ENCODE assay signal across 18 cellular contexts in genomic region chr3:124934577-124934976, GRCh38. TPM values are rescaled to one million over a fixed set of nuclear protein-coding genes. Genes with fewer than 3 reads are reported as not detected.
DNase-seq lines count a peak whose midpoint lies in the region; ATAC-seq, FAIRE-seq and TF ChIP-seq lines count a peak whose summit lies in the region.
"Had no signal": no experiment of that assay in that cellular context is flagged by ENCODE, and none has a peak within 500 bp of the region (broad histone marks: within the 10 kb centered on the region; RNA-seq: fewer than 3 reads in every experiment).

Gene MUC13, minus strand, starts transcription at chr3:124934751. Its CDS starts 39 bp downstream, at chr3:124934712.

- in situ Hi-C loops in HepG2 (cut with HindIII; ENCODE audit: extremely low pct_ligation_motif_present, low pct_unique_long_range_greater_than_20kb), result no loop called here

- H3K4me3 Mint-ChIP-seq in type B pancreatic cell, result peak within 1 kb of the TSS; percentile 17
- H3K4me3 Mint-ChIP-seq: T-helper 2 cell treated with Interferon-gamma antibody and Interleukin-4, amounts not matched to agents 5 μg/mL and 100 μg/mL, for 36 hours had no signal

- H3K27me3 ChIP-seq in Peyer's patch (no peaks in the 10 kb centered on the region), HepG2 (ENCODE audit: control insufficient read depth in 1 of 2, insufficient read depth in 2 of 2, low read length in 2 of 2) (no peaks in the 10 kb centered on the region), dorsolateral prefrontal cortex (no peaks in the 10 kb centered on the region)
- H3K27me3 ChIP-seq: BE2C, foreskin keratinocyte, SJSA1 had no signal

- CTCF ChIA-PET in HepG2 (lab: Yijun Ruan, JAX; ENCODE audit: low intra/inter-chr PET ratio, low total read pairs), result no interaction called here

- no peak for TF ChIP-seq EP300 in HepG2 (IDR thresholded peaks at IDR 0.05; ENCODE audit: low read depth in 2 of 2, low read length in 2 of 2)
- no peak for TF ChIP-seq EP300 in HepG2 (CRISPR knock-in tag; IDR thresholded peaks at IDR 0.05; ENCODE audit: borderline replicate concordance)

- no peaks in the 10 kb centered on the region for H3K9me3 ChIP-seq in Peyer's patch
- H3K9me3 ChIP-seq in HepG2 (ENCODE audit: low read length), result no peaks in the 10 kb centered on the region
- H3K9me3 ChIP-seq: BE2C, SJSA1, thoracic aorta had no signal

- H3K79me2 ChIP-seq in HepG2 (ENCODE audit: insufficient read depth, low read length), result no peaks in the 10 kb centered on the region

- BruUV-seq in HepG2 (replicated peaks; lab: Mats Ljungman, UMichigan), result no TSS peak

- H3K4me3 ChIP-seq in Peyer's patch (peak within 1 kb of the TSS in 3 of 4 donors; percentile 27 to 65 (median 62)), HepG2 (replicated peaks in 1 of 3; ENCODE audit: insufficient read depth in 1 of 3, low read depth in 2 of 3, low read length in 3 of 3) (no peak within 1 kb of the TSS), dorsolateral prefrontal cortex (no peak within 1 kb of the TSS)
- H3K4me3 ChIP-seq: SJSA1, thoracic aorta had no signal

- H3K4me1 ChIP-seq in Peyer's patch (peaks cover 0 to 10% (median 0%) of the 10 kb centered on the region in 4 donors), HepG2 (ENCODE audit: insufficient read depth, low read length) (peaks cover 23% of the 10 kb centered on the region)
- H3K4me1 ChIP-seq: BE2C, foreskin keratinocyte, SJSA1 had no signal

- peaks cover 5% of the 10 kb centered on the region for H3K27me3 Mint-ChIP-seq in type B pancreatic cell

- H2AFZ ChIP-seq in HepG2 (ENCODE audit: low read length), result no peak within 1 kb of the TSS

- no peaks in the 10 kb centered on the region for H3K36me3 Mint-ChIP-seq in type B pancreatic cell

- intact Hi-C loops in HepG2 (cut with micrococcal nuclease; ENCODE audit: unreplicated experiment), result no loop called here
- intact Hi-C loops in dorsolateral prefrontal cortex (cut with DNase I), result no loop called here

- TF ChIP-seq CTCF in Peyer's patch (IDR thresholded peaks at IDR 0.05) (peak in 1 of 6 experiments; percentile 6), HepG2 (CRISPR knock-in tag; IDR thresholded peaks at IDR 0.05) (no peak), type B pancreatic cell (conservative IDR thresholded peaks at IDR 0.05) (no peak), dorsolateral prefrontal cortex (IDR thresholded peaks at IDR 0.05 in 54 of 56, conservative IDR thresholded peaks at IDR 0.05 in 2 of 56; ENCODE audit: low read depth in 1 of 56, partially characterized antibody in 56 of 56) (no peak)

- no peak within 1 kb of the TSS for H3K9ac ChIP-seq in HepG2 (ENCODE audit: insufficient read depth, low read depth, low read length)

- no peaks in the 10 kb centered on the region for H4K20me1 ChIP-seq in HepG2 (ENCODE audit: insufficient read depth, low read length)

- no peaks in the 10 kb centered on the region for H3K36me3 ChIP-seq in Peyer's patch
- H3K36me3 ChIP-seq in HepG2 (replicated peaks in 1 of 2; ENCODE audit: control insufficient read depth in 1 of 2, insufficient read depth in 2 of 2, low read length in 2 of 2), result no peaks in the 10 kb centered on the region
- H3K36me3 ChIP-seq: BE2C, SJSA1, thoracic aorta had no signal

- H3K27ac ChIP-seq in Peyer's patch (peak within 1 kb of the TSS in 3 of 4 donors; percentile 65 to 85 (median 68)), HepG2 (ENCODE audit: extremely low read length, insufficient read depth, low read length) (no peak within 1 kb of the TSS), dorsolateral prefrontal cortex (no peak within 1 kb of the TSS)
- H3K27ac ChIP-seq: foreskin keratinocyte, SJSA1, thoracic aorta had no signal

- FAIRE-seq in GM19239 (lab: Jason Lieb, UNC) (peak; percentile 60), HepG2 (lab: Jason Lieb, UNC) (no peak)
- FAIRE-seq: HTR-8/SVneo had no signal

- no peak for DNase-seq in GM19239 (ENCODE audit: insufficient read length, low spot score)
- DNase-seq in Peyer's patch, result no peak
- peak; percentile 25 for DNase-seq in HepG2 (ENCODE audit: low spot score)
- DNase-seq in type B pancreatic cell (ENCODE audit: extremely low spot score, unreplicated experiment), result no peak
- no peak for DNase-seq in activated T-cell treated with anti-CD3 and anti-CD28 coated beads for 4 hours
- no peak for DNase-seq in dorsolateral prefrontal cortex
- DNase-seq: amygdala, BE2C, foreskin keratinocyte, left cardiac atrium, NCI-H1694, occipital lobe had no signal

- H3K4me2 ChIP-seq in HepG2 (ENCODE audit: low read depth, low read length), result peak within 1 kb of the TSS; percentile 19; the same call in 1 of the 2 replicates

- POLR2A ChIA-PET in HepG2 (lab: Yijun Ruan, JAX), result no interaction called here

- WGBS in HepG2 (ENCODE audit: low lambda C conversion rate), result 8% methylated on average over 5 of the region's 5 CpGs

- H3K27ac Mint-ChIP-seq in type B pancreatic cell, result peak within 1 kb of the TSS; percentile 30
- H3K27ac Mint-ChIP-seq: T-helper 2 cell treated with Interferon-gamma antibody and Interleukin-4, amounts not matched to agents 5 μg/mL and 100 μg/mL, for 36 hours had no signal

- TF ChIP-seq POLR2A in Peyer's patch (IDR thresholded peaks at IDR 0.05) (peak; percentile 81 to 94), HepG2 (IDR thresholded peaks at IDR 0.05; ENCODE audit: insufficient read depth in 1 of 2, low read depth in 2 of 2, low read length in 2 of 2) (no peak)

- ATAC-seq in HepG2, result no peak
- ATAC-seq in GM21619 (IDR thresholded peaks at IDR 0.05; ENCODE audit: unreplicated experiment), result no peak
- ATAC-seq: foreskin keratinocyte, left cardiac atrium had no signal

- no peaks in the 10 kb centered on the region for H3K9me3 Mint-ChIP-seq in type B pancreatic cell
- H3K9me3 Mint-ChIP-seq: T-helper 2 cell treated with Interferon-gamma antibody and Interleukin-4, amounts not matched to agents 5 μg/mL and 100 μg/mL, for 36 hours had no signal

- no peak for TF ChIP-seq RAD21 in HepG2 (CRISPR knock-in tag; IDR thresholded peaks at IDR 0.05)

- peaks cover 10% of the 10 kb centered on the region for H3K4me1 Mint-ChIP-seq in type B pancreatic cell (ENCODE audit: unreplicated experiment)

TF ChIP-seq in HepG2, 621 proteins besides CTCF, POLR2A, EP300 and RAD21 (continues in another document):
- TF ChIP-seq TBX3 (IDR thresholded peaks at IDR 0.05; ENCODE audit: borderline replicate concordance) (no peak), U2AF1 (optimal IDR thresholded peaks at IDR 0.05; ENCODE audit: low read depth, low read length) (no peak), ELF1 (CRISPR knock-in tag; IDR thresholded peaks at IDR 0.05) (no peak), ZNF547 (CRISPR knock-in tag; IDR thresholded peaks at IDR 0.05) (no peak), TAF1 (CRISPR knock-in tag; IDR thresholded peaks at IDR 0.05) (no peak), SUZ12 (IDR thresholded peaks at IDR 0.05; ENCODE audit: low read depth, low read length) (no peak), ASH2L (IDR thresholded peaks at IDR 0.05; ENCODE audit: insufficient read length, low read depth, low read length) (no peak)

RNA-seq across cellular contexts. Expression of gene MUC13, which starts in this region (rescaled TPM):
- 100 to 1,000 TPM in 3 of 4 donors, 10 to 100 TPM in 1; 14.0 to 612 (median 512) TPM for total RNA-seq in Peyer's patch
- total RNA-seq in HepG2 (2016; rRNA removed; fragmentation: Illumina TruSeq; extraction: Trizol), result 0.04 TPM in 1 of 2 replicates, not detected in the other
- not detected in 2 replicates for total RNA-seq in HepG2 (2016; cell fraction: cytosol; rRNA removed; fragmentation: Illumina TruSeq; extraction: Trizol; ENCODE audit: low read depth)
- total RNA-seq in HepG2 (2016; cell fraction: insoluble cytoplasmic fraction; rRNA removed; fragmentation: Illumina TruSeq; extraction: Trizol), result not detected in 2 replicates
- not detected in 2 replicates for total RNA-seq in HepG2 (2016; cell fraction: membrane; rRNA removed; fragmentation: Illumina TruSeq; extraction: Trizol)
- total RNA-seq in HepG2 (2016; cell fraction: nucleus; rRNA removed; fragmentation: Illumina TruSeq; extraction: Trizol), result not detected in 2 replicates
- polyA plus RNA-seq in HepG2 (2011; rRNA removed), result 1.2 TPM in 2 replicates
- polyA plus RNA-seq in HepG2 (2011; cell fraction: cytosol; rRNA removed), result 0.51 and 1.1 TPM in 2 replicates
- polyA plus RNA-seq in HepG2 (2011; cell fraction: nucleus; rRNA removed), result 0.34 and 0.50 TPM in 2 replicates
- 0.75 and 1.7 TPM in 2 replicates for polyA plus RNA-seq in HepG2 (2012)
- not detected in 2 replicates for polyA plus RNA-seq in HepG2 (2016; cell fraction: cytosol; fragmentation: Illumina TruSeq; extraction: Trizol; ENCODE audit: low read depth)
- polyA plus RNA-seq in HepG2 (2016; cell fraction: insoluble cytoplasmic fraction; fragmentation: Illumina TruSeq; extraction: Trizol; ENCODE audit: low read depth), result not detected in 2 replicates
- 0.06 TPM in 1 of 2 replicates, not detected in the other for polyA plus RNA-seq in HepG2 (2016; cell fraction: membrane; fragmentation: Illumina TruSeq; extraction: Trizol; ENCODE audit: low read depth)
- polyA plus RNA-seq in HepG2 (2016; cell fraction: nucleus; fragmentation: Illumina TruSeq; extraction: Trizol; ENCODE audit: insufficient read depth, low read depth), result 0.21 TPM in 1 of 2 replicates, not detected in the other
- 0.20 and 2.0 TPM in 2 replicates for polyA minus RNA-seq in HepG2 (2011; rRNA and poly(A)+ RNA removed; ENCODE audit: low replicate concordance)
- polyA minus RNA-seq in HepG2 (2011; cell fraction: cytosol; rRNA and poly(A)+ RNA removed), result 0.26 and 0.49 TPM in 2 replicates
- 0.62 and 1.0 TPM in 2 replicates for polyA minus RNA-seq in HepG2 (2011; cell fraction: nucleus; rRNA and poly(A)+ RNA removed)
- 38.3 and 92.6 TPM in 2 replicates for total RNA-seq in type B pancreatic cell (ENCODE audit: low replicate concordance)
- total RNA-seq in dorsolateral prefrontal cortex, result under 1 TPM in 6 of 120 experiments, not detected in 114; 0.13 to 0.39 (median 0.22) TPM
- total RNA-seq: chondrocyte, foreskin keratinocyte, left cardiac atrium, occipital lobe, SJSA1 had no signal
- polyA plus RNA-seq: foreskin keratinocyte had no signal

Comparison
In these comparisons a context has a peak if more than half of its experiments do, and no peak if none do; other contexts are left out.
1. RNA of gene MUC13 (total RNA-seq): 14.0 to 612 TPM in Peyer's patch and 38.3 to 92.6 TPM in type B pancreatic cell; 0.04 TPM in HepG2 and 0.13 to 0.39 TPM in dorsolateral prefrontal cortex; every median in the first group is over 4 times any median in the second.
2. H3K27ac ChIP-seq: peak in Peyer's patch (3 of 4); none in HepG2 (single experiment) and dorsolateral prefrontal cortex (0 of 59).
3. H3K4me3 ChIP-seq: peak in Peyer's patch (3 of 4); none in HepG2 (0 of 3) and dorsolateral prefrontal cortex (0 of 59).
4. POLR2A ChIP-seq: peak in Peyer's patch (2 of 2); none in HepG2 (0 of 2).